12 cellular contexts compared by ENCODE assay signal in the genomic region with DNA sequence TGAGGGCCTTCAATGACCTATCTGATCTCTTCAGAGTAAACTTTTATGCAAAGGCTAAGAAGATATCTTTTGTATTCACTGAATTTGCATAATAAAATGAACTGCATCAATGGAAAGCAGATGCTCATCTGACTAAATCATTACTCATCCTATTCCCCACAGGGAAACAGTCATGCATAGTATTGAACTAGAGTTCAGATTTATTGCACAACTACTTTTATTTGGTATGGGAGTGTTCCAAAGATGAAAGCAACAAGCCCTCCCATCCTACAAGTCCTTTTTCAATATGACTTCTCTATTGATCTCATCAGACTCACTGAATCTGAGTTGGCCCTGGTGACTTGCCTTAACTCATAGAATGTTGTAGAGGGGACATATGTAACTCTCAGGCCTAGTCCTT.
DNase-seq lines count a peak whose midpoint lies in the region; ATAC-seq and TF ChIP-seq lines count a peak whose summit lies in the region.
"Had no signal": no experiment of that assay in that cellular context is flagged by ENCODE, and none has a peak within 500 bp of the region (broad histone marks: within the 10 kb centered on the region; RNA-seq: fewer than 3 reads in every experiment).

No MANE protein-coding gene starts in this region.

- H3K27ac ChIP-seq in RWPE1, result no peak overlapping the region

- H3K4me1 ChIP-seq in skeletal muscle satellite cell (ENCODE audit: control insufficient read depth, insufficient read depth, low read length) (peaks cover 39% of the 10 kb centered on the region), HAP-1 (no peaks in the 10 kb centered on the region)

- H3K4me3 Mint-ChIP-seq in activated T-cell treated with anti-CD3 and anti-CD28 coated beads, Interleukin-2, amount 50 U/mL, for 4 hours, result no peak overlapping the region
- H3K4me3 Mint-ChIP-seq: activated B cell treated with CpG ODN at 0.5 μM for 24 hours had no signal

- in situ Hi-C loops in HAP-1 (cut with MboI; ENCODE audit: low sequenced_read_pairs), result no loop called here

- H3K36me3 ChIP-seq in skeletal muscle satellite cell (ENCODE audit: insufficient read depth, low read length), result no peaks in the 10 kb centered on the region
- H3K36me3 ChIP-seq in HAP-1 (replicated peaks), result no peaks in the 10 kb centered on the region

- POLR2A ChIA-PET in RWPE1 (lab: Yijun Ruan, JAX; ENCODE audit: low non-redundant PET), result no interaction called here

- no peak overlapping the region for H3K4me3 ChIP-seq in fibroblast of mammary gland (ENCODE audit: control insufficient read depth, low read depth, low read length)
- no peak overlapping the region for H3K4me3 ChIP-seq in skeletal muscle satellite cell (ENCODE audit: low read length)
- H3K4me3 ChIP-seq in HAP-1, result no peak overlapping the region

- H3K36me3 Mint-ChIP-seq in activated T-cell treated with anti-CD3 and anti-CD28 coated beads, Interleukin-2, amount 50 U/mL, for 4 hours (ENCODE audit: insufficient read depth), result no peaks in the 10 kb centered on the region

- peak overlapping the region; percentile 36 for H3K4me2 ChIP-seq in skeletal muscle satellite cell (ENCODE audit: low read length)

- H3K9me3 ChIP-seq in skeletal muscle satellite cell (replicated peaks; ENCODE audit: low read length) (no peaks in the 10 kb centered on the region), HAP-1 (no peaks in the 10 kb centered on the region)

- TF ChIP-seq CTCF in RWPE1 (conservative IDR thresholded peaks at IDR 0.05; ENCODE audit: low read depth), result no peak
- TF ChIP-seq CTCF in fibroblast of mammary gland (conservative IDR thresholded peaks at IDR 0.05; ENCODE audit: control insufficient read depth, insufficient read depth, low read depth, low read length), result no peak

- no peaks in the 10 kb centered on the region for H3K9me3 Mint-ChIP-seq in activated T-cell treated with anti-CD3 and anti-CD28 coated beads, Interleukin-2, amount 50 U/mL, for 4 hours
- H3K9me3 Mint-ChIP-seq: activated B cell treated with CpG ODN at 0.5 μM for 24 hours had no signal

- H3K27me3 ChIP-seq in skeletal muscle satellite cell (ENCODE audit: control insufficient read depth, insufficient read depth, low read length) (no peaks in the 10 kb centered on the region), HAP-1 (ENCODE audit: low read depth) (no peaks in the 10 kb centered on the region)

- ATAC-seq in activated T-cell treated with anti-CD3 and anti-CD28 coated beads, Interleukin-2, amount 50 U/mL, for 4 hours, result peak; percentile 85
- no peak for ATAC-seq in GM21529 (IDR thresholded peaks at IDR 0.05; ENCODE audit: unreplicated experiment)
- ATAC-seq: Panc1 had no signal

- no peaks in the 10 kb centered on the region for H3K27me3 Mint-ChIP-seq in activated T-cell treated with anti-CD3 and anti-CD28 coated beads, Interleukin-2, amount 50 U/mL, for 4 hours (ENCODE audit: low read depth)
- H3K27me3 Mint-ChIP-seq: activated B cell treated with CpG ODN at 0.5 μM for 24 hours had no signal

- peak overlapping the region; percentile 61 for H3K9ac ChIP-seq in skeletal muscle satellite cell (ENCODE audit: low read depth, low read length)

- no peak for DNase-seq in activated T-cell treated with anti-CD3 and anti-CD28 coated beads, Interleukin-2, amount 50 U/mL, for 4 hours
- DNase-seq in activated T-cell treated with anti-CD3 and anti-CD28 coated beads, Interleukin-2, amount 50 U/mL, for 1 hour, result no peak
- DNase-seq in RWPE1 (ENCODE audit: low spot score) (peak; percentile 86), fibroblast of mammary gland (ENCODE audit: low read depth) (peak; percentile 98), HAP-1 (ENCODE audit: low spot score in 2 of 2) (no peak)
- DNase-seq in stimulated activated CD4-positive, alpha-beta T cell treated with anti-CD3 and anti-CD28 coated beads, Interleukin-4, amount 100 ng/mL, for 4 hours, result no peak
- DNase-seq: activated B cell treated with CpG ODN at 0.5 μM for 24 hours, AML-193, NCI-H2029 treated with DMSO at 0.1 percent for 48 hours had no signal

- CTCF ChIA-PET in RWPE1 (lab: Yijun Ruan, JAX), result interaction anchor here (0.6 to 0.7 kb wide), 2 partner anchors 159 to 1171 kb away, joined by 3 to 5 read pairs; no protein-coding TSS in a partner anchor

- no peaks in the 10 kb centered on the region for H3K4me1 Mint-ChIP-seq in activated T-cell treated with anti-CD3 and anti-CD28 coated beads, Interleukin-2, amount 50 U/mL, for 4 hours (ENCODE audit: low read depth)
- H3K4me1 Mint-ChIP-seq: activated B cell treated with CpG ODN at 0.5 μM for 24 hours had no signal

Comparison
In these comparisons a context has a peak if more than half of its experiments do, and no peak if none do; other contexts are left out.
1. DNase-seq: peak in RWPE1 (single experiment) and fibroblast of mammary gland (single experiment); none in activated T-cell treated with anti-CD3 and anti-CD28 coated beads, Interleukin-2, amount 50 U/mL, for 4 hours (single experiment), activated T-cell treated with anti-CD3 and anti-CD28 coated beads, Interleukin-2, amount 50 U/mL, for 1 hour (single experiment), stimulated activated CD4-positive, alpha-beta T cell treated with anti-CD3 and anti-CD28 coated beads, Interleukin-4, amount 100 ng/mL, for 4 hours (0 of 2) and HAP-1 (0 of 2).